ENCODE assay signal across 9 cellular contexts in genomic region chr3:14434541-14435151, GRCh38. TPM values are rescaled to one million over a fixed set of nuclear protein-coding genes. Genes with fewer than 3 reads are reported as not detected.
DNase-seq lines count a peak whose midpoint lies in the region; ATAC-seq, FAIRE-seq and TF ChIP-seq lines count a peak whose summit lies in the region.
"Had no signal": no experiment of that assay in that cellular context is flagged by ENCODE, and none has a peak within 500 bp of the region (broad histone marks: within the 10 kb centered on the region; RNA-seq: fewer than 3 reads in every experiment).

No MANE protein-coding gene starts in this region.

- H3K36me3 ChIP-seq in breast epithelium (no peaks in the 10 kb centered on the region), astrocyte (ENCODE audit: insufficient read depth, low read length) (no peaks in the 10 kb centered on the region), lung (ENCODE audit: control insufficient read depth in 2 of 2, insufficient read depth in 2 of 2, low read length in 2 of 2) (no peaks in the 10 kb centered on the region)
- H3K36me3 ChIP-seq: cardiac muscle cell had no signal

- H3K9me3 ChIP-seq in breast epithelium (no peaks in the 10 kb centered on the region), astrocyte (ENCODE audit: insufficient read depth, low read depth, low read length) (no peaks in the 10 kb centered on the region), lung (ENCODE audit: control insufficient read depth in 2 of 2, insufficient read depth in 1 of 2, low read length in 1 of 2) (no peaks in the 10 kb centered on the region)

- CTCF ChIA-PET in MCF 10A (lab: Yijun Ruan, JAX), result no interaction called here

- H3K4me3 Mint-ChIP-seq in MCF 10A (ENCODE audit: unreplicated experiment) (no peak overlapping the region), astrocyte (ENCODE audit: unreplicated experiment) (no peak overlapping the region)

- H3K27ac Mint-ChIP-seq in MCF 10A (ENCODE audit: low read depth, unreplicated experiment) (no peak overlapping the region), astrocyte (ENCODE audit: unreplicated experiment) (peak overlapping the region; percentile 50)

- no TSS peak for BruUV-seq in MCF 10A (replicated peaks; lab: Mats Ljungman, UMichigan)

- peak overlapping the region; percentile 59 for H3K9ac ChIP-seq in astrocyte (ENCODE audit: low read length)

- POLR2A ChIA-PET in MCF 10A (lab: Yijun Ruan, JAX), result no interaction called here

- H3K27me3 Mint-ChIP-seq in MCF 10A (ENCODE audit: insufficient read depth, unreplicated experiment), result no peaks in the 10 kb centered on the region
- no peaks in the 10 kb centered on the region for H3K27me3 Mint-ChIP-seq in astrocyte (ENCODE audit: low read depth, unreplicated experiment)

- H3K4me1 Mint-ChIP-seq in MCF 10A (ENCODE audit: insufficient read depth, unreplicated experiment), result peaks cover 45% of the 10 kb centered on the region
- peaks cover 37% of the 10 kb centered on the region for H3K4me1 Mint-ChIP-seq in astrocyte (ENCODE audit: low read depth, unreplicated experiment)

- H3K9me3 Mint-ChIP-seq in MCF 10A (ENCODE audit: unreplicated experiment), result no peaks in the 10 kb centered on the region
- H3K9me3 Mint-ChIP-seq in astrocyte (ENCODE audit: unreplicated experiment), result peaks cover 2% of the 10 kb centered on the region

- WGBS in lung, 2 donors, result 29 to 33% methylated on average over 12 of the region's 12 CpGs

- ATAC-seq in lung (ENCODE audit: insufficient read depth, low FRiP score) (no peak), HG02798 (IDR thresholded peaks at IDR 0.05; ENCODE audit: poor library complexity, unreplicated experiment) (no peak), HG03378 (IDR thresholded peaks at IDR 0.05; ENCODE audit: unreplicated experiment) (no peak), GM18868 (IDR thresholded peaks at IDR 0.05; ENCODE audit: unreplicated experiment) (no peak), HG03135 (IDR thresholded peaks at IDR 0.05; ENCODE audit: unreplicated experiment) (no peak)

- H3K27me3 ChIP-seq in breast epithelium (no peaks in the 10 kb centered on the region), astrocyte (ENCODE audit: insufficient read depth, low read length) (no peaks in the 10 kb centered on the region), lung (ENCODE audit: control insufficient read depth, insufficient read depth) (no peaks in the 10 kb centered on the region)
- H3K27me3 ChIP-seq: cardiac muscle cell had no signal

- H4K20me1 ChIP-seq in astrocyte (ENCODE audit: insufficient read depth, low read length), result peaks cover 35% of the 10 kb centered on the region

- FAIRE-seq in astrocyte (lab: Jason Lieb, UNC), result no peak

- intact Hi-C loops in breast epithelium (cut with DNase I; ENCODE audit: low total_unique reads), result no loop called here
- intact Hi-C loops in MCF 10A (cut with micrococcal nuclease), result no loop called here

- peak overlapping the region; percentile 68 for H3K4me2 ChIP-seq in astrocyte (ENCODE audit: low read length)

- TF ChIP-seq POLR2A in breast epithelium (IDR thresholded peaks at IDR 0.05), result no peak

- H3K4me1 ChIP-seq in breast epithelium (peaks cover 8 to 33% of the 10 kb centered on the region in 2 donors), astrocyte (ENCODE audit: insufficient read depth, low read length) (peaks cover 54% of the 10 kb centered on the region), lung (ENCODE audit: control insufficient read depth in 2 of 2, insufficient read depth in 2 of 2, low read length in 2 of 2) (peaks cover 13 to 60% of the 10 kb centered on the region in 2 donors)

- H3K36me3 Mint-ChIP-seq in MCF 10A (ENCODE audit: insufficient read depth, unreplicated experiment), result no peaks in the 10 kb centered on the region
- no peaks in the 10 kb centered on the region for H3K36me3 Mint-ChIP-seq in astrocyte (ENCODE audit: low read depth, unreplicated experiment)

- no peak for TF ChIP-seq CTCF in breast epithelium (IDR thresholded peaks at IDR 0.05)
- no peak for TF ChIP-seq CTCF in MCF 10A (IDR thresholded peaks at IDR 0.05; ENCODE audit: unreplicated experiment)
- no peak for TF ChIP-seq CTCF in astrocyte (IDR thresholded peaks at IDR 0.05; ENCODE audit: insufficient read depth, low read depth, low read length)
- no peak for TF ChIP-seq CTCF in lung (IDR thresholded peaks at IDR 0.05; ENCODE audit: control extremely low read depth, extremely low read depth)

- H2AFZ ChIP-seq in astrocyte (ENCODE audit: low read depth, low read length), result no peak overlapping the region

- H3K79me2 ChIP-seq in astrocyte (ENCODE audit: insufficient read depth, low read length), result peaks cover 7% of the 10 kb centered on the region

- H3K27ac ChIP-seq in breast epithelium (peak overlapping the region; percentile 76 to 86), astrocyte (ENCODE audit: low read depth, low read length) (no peak overlapping the region), lung (ENCODE audit: low read depth in 1 of 2, low read length in 1 of 2) (peak overlapping the region; percentile 63 to 94)
- H3K27ac ChIP-seq: cardiac muscle cell had no signal

- DNase-seq in breast epithelium (ENCODE audit: low spot score in 2 of 2), result peak; percentile 67 to 85
- DNase-seq in MCF 10A (ENCODE audit: unreplicated experiment), result no peak
- DNase-seq in astrocyte (ENCODE audit: low read depth), result no peak
- no peak for DNase-seq in lung (ENCODE audit: low spot score)

- H3K4me3 ChIP-seq in breast epithelium (peak overlapping the region in 1 of 3 donors; percentile 49), astrocyte (ENCODE audit: insufficient read depth, low read depth, low read length) (no peak overlapping the region), lung (no peak overlapping the region)
- H3K4me3 ChIP-seq: cardiac muscle cell had no signal

RNA-seq across cellular contexts. Expression of gene SLC6A6, which starts 32.2 kb away (rescaled TPM):
- total RNA-seq in breast epithelium, result 10 to 100 TPM; 22.1 to 52.4 (median 27.5) TPM
- 4.6 and 7.6 TPM in 2 replicates for total RNA-seq in MCF 10A (2022)
- total RNA-seq in astrocyte, result 18.6 and 24.2 TPM in 2 replicates
- 10 to 100 TPM; 63.0 to 96.3 TPM for total RNA-seq in lung
- polyA plus RNA-seq in lung, result 10 to 100 TPM; 16.1 to 51.8 TPM

Comparison
In these comparisons a context has a peak if more than half of its experiments do, and no peak if none do; other contexts are left out.
1. DNase-seq: peak in breast epithelium (2 of 2); none in MCF 10A (single experiment), astrocyte (single experiment) and lung (single experiment).